In the genomic region with DNA sequence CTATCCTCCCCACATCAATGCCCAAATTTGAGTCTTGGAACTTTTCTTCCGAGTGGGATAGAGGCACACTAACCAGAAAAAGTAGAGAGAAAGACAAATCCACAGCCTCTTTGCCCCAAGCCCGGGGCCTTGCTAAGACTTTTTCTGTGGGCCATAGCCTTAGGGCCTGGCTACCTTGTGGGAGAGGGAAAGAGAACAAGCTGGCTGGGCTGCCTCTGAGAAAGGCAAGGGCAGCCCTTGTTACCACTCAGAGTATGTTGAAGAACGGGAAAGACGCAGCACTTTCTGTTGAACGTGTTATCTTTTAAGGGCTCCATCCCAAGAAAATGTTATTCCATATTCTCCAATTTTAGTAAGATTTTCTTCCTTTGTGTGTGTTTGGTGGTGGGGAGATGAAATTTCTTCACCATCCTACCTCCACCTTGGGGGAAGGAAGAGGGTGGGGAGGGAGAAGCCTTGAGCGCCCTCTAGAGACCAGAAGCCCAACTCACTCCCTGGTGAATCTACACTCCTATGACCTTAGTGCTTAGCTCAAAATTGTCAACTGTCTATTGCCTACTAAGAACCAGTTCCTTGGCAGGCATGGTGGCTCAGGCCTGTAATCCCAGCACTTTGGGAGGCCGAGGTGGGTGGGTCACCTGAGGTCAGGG, we compare ENCODE assay signal across 8 cellular contexts. TPM values are rescaled to one million over a fixed set of nuclear protein-coding genes. Genes with fewer than 3 reads are reported as not detected.
A peak's percentile ranks its signal among the peaks of the same experiment; 100 is the strongest.
DNase-seq lines count a peak whose midpoint lies in the region; ATAC-seq and TF ChIP-seq lines count a peak whose summit lies in the region.

No MANE protein-coding gene starts in this region.

- no peak overlapping the region for H3K18ac ChIP-seq in mesenchymal stem cell (ENCODE audit: low read depth in 1 of 2, low read length in 2 of 2)

- POLR2A ChIA-PET in OCI-LY7 (lab: Charles Lee): no interaction called here

- DNase-seq in AG09309 (ENCODE audit: low read depth): no peak
- DNase-seq in OCI-LY7 (ENCODE audit: low spot score): peak; percentile 46
- DNase-seq in adipocyte (ENCODE audit: low read depth): peak; percentile 49
- peak; percentile 32 for DNase-seq in mesenchymal stem cell
- DNase-seq in cerebellar nuclear complex (lab: John Stamatoyannopoulos, UW): no peak
- no peak for DNase-seq in aorta
- no peak for DNase-seq in omental fat pad (ENCODE audit: low spot score)

- no peak overlapping the region for H4K91ac ChIP-seq in mesenchymal stem cell (ENCODE audit: low read length)

- H3K9me3 ChIP-seq in OCI-LY7 (ENCODE audit: low read length) (no peaks in the 10 kb centered on the region), adipocyte (ENCODE audit: control insufficient read depth, low read length) (no peaks in the 10 kb centered on the region), mesenchymal stem cell (ENCODE audit: control insufficient read depth, low read length) (no peaks in the 10 kb centered on the region), aorta (ENCODE audit: control insufficient read depth, low read length) (no peaks in the 10 kb centered on the region)

- H2BK120ac ChIP-seq in mesenchymal stem cell (ENCODE audit: low read depth, low read length): no peak overlapping the region

- H2BK5ac ChIP-seq in mesenchymal stem cell (ENCODE audit: low read depth, low read length, poor library complexity, severe bottlenecking): no peak overlapping the region

- H3K36me3 ChIP-seq in OCI-LY7 (ENCODE audit: insufficient read depth, low read length) (peaks cover 44% of the 10 kb centered on the region), adipocyte (ENCODE audit: control insufficient read depth, insufficient read depth, low read length, severe bottlenecking) (peaks cover 3% of the 10 kb centered on the region), mesenchymal stem cell (ENCODE audit: control insufficient read depth in 1 of 2, insufficient read depth in 2 of 2, low read depth in 1 of 2, low read length in 2 of 2) (peaks cover 7 to 31% of the 10 kb centered on the region in 2 experiments), aorta (ENCODE audit: control insufficient read depth in 1 of 2, insufficient read depth in 2 of 2, low read length in 1 of 2) (no peaks in the 10 kb centered on the region)

- H3K9ac ChIP-seq in adipocyte (ENCODE audit: low read length) (no peak overlapping the region), mesenchymal stem cell (ENCODE audit: low read length) (no peak overlapping the region)

- H3K23ac ChIP-seq in mesenchymal stem cell (ENCODE audit: low read length in 2 of 2): no peak overlapping the region

- intact Hi-C loops in OCI-LY7 (cut with micrococcal nuclease; ENCODE audit: unreplicated experiment) (no loop called here), aorta (cut with DNase I) (no loop called here)

- ATAC-seq in aorta (ENCODE audit: low FRiP score): no peak
- no peak for ATAC-seq in omental fat pad (ENCODE audit: low FRiP score)

- H3K27me3 ChIP-seq in adipocyte (replicated peaks; ENCODE audit: control insufficient read depth, insufficient read depth, low read length) (no peaks in the 10 kb centered on the region), mesenchymal stem cell (ENCODE audit: control insufficient read depth in 1 of 2, insufficient read depth in 1 of 2, low read length in 2 of 2) (no peaks in the 10 kb centered on the region), aorta (ENCODE audit: control insufficient read depth in 1 of 2, insufficient read depth in 2 of 2, low read length in 1 of 2) (no peaks in the 10 kb centered on the region)

- H2AFZ ChIP-seq in OCI-LY7 (ENCODE audit: low read length) (no peak overlapping the region), mesenchymal stem cell (ENCODE audit: low read depth, low read length) (no peak overlapping the region)

- peaks cover 22% of the 10 kb centered on the region for H3K79me1 ChIP-seq in mesenchymal stem cell (replicated peaks; ENCODE audit: low read length, poor library complexity, severe bottlenecking)

- H3K4ac ChIP-seq in mesenchymal stem cell (ENCODE audit: low read depth in 1 of 2, low read length in 2 of 2): no peak overlapping the region

- WGBS in mesenchymal stem cell: 94% methylated on average over 3 of the region's 7 CpGs
- WGBS in aorta, 2 donors: 66 to 71% methylated on average over 7 of the region's 7 CpGs

- peaks cover 18% of the 10 kb centered on the region for H3K79me2 ChIP-seq in OCI-LY7 (ENCODE audit: insufficient read depth, low read depth, low read length)

- H3K4me2 ChIP-seq in OCI-LY7 (ENCODE audit: low read length): no peak overlapping the region
- no peak overlapping the region for H3K4me2 ChIP-seq in mesenchymal stem cell (ENCODE audit: low read length, poor library complexity, severe bottlenecking)

- CTCF ChIA-PET in OCI-LY7 (lab: Charles Lee; ENCODE audit: unreplicated experiment): no interaction called here

- no peak overlapping the region for H3K14ac ChIP-seq in mesenchymal stem cell (ENCODE audit: low read length in 2 of 2)

- H4K8ac ChIP-seq in mesenchymal stem cell (ENCODE audit: low read length): no peak overlapping the region

- BruUV-seq in OCI-LY7 (replicated peaks; lab: Mats Ljungman, UMichigan): no TSS peak

- no peaks in the 10 kb centered on the region; the same call in 1 of the 2 replicates for H4K20me1 ChIP-seq in OCI-LY7 (ENCODE audit: insufficient read depth, low read length)

- H3K4me1 ChIP-seq in OCI-LY7 (ENCODE audit: insufficient read depth, low read length, poor library complexity, severe bottlenecking) (peaks cover 5% of the 10 kb centered on the region), adipocyte (ENCODE audit: control insufficient read depth, insufficient read depth, low read length) (peaks cover 17% of the 10 kb centered on the region), mesenchymal stem cell (ENCODE audit: control insufficient read depth, insufficient read depth, low read depth, low read length) (peaks cover 6% of the 10 kb centered on the region), aorta (ENCODE audit: control insufficient read depth in 1 of 2, insufficient read depth in 2 of 2, low read length in 2 of 2) (no peaks in the 10 kb centered on the region)

- no peaks in the 10 kb centered on the region for H3K9me2 ChIP-seq in OCI-LY7 (ENCODE audit: insufficient read depth, low read length)

- no peak overlapping the region for H2BK12ac ChIP-seq in mesenchymal stem cell (ENCODE audit: low read length in 2 of 2)

- H2BK15ac ChIP-seq in mesenchymal stem cell (ENCODE audit: low read depth, poor library complexity, severe bottlenecking): no peak overlapping the region

- H3K27ac ChIP-seq in OCI-LY7 (ENCODE audit: low read depth, low read length, poor library complexity, severe bottlenecking): no peak overlapping the region
- H3K27ac ChIP-seq in mesenchymal stem cell (ENCODE audit: low read length, poor library complexity, severe bottlenecking): no peak overlapping the region
- H3K27ac ChIP-seq in aorta (ENCODE audit: low read depth in 1 of 2, low read length in 2 of 2): no peak overlapping the region

- H2AK5ac ChIP-seq in mesenchymal stem cell (ENCODE audit: low read length, severe bottlenecking): no peak overlapping the region

- TF ChIP-seq CTCF in AG09309 (IDR thresholded peaks at IDR 0.05; ENCODE audit: control insufficient read depth, insufficient read depth, low read depth, low read length, missing control alignments) (peak; percentile 70), GM12874 (IDR thresholded peaks at IDR 0.05; ENCODE audit: insufficient read depth, low read depth, low read length) (peak; percentile 72), OCI-LY7 (conservative IDR thresholded peaks at IDR 0.05; ENCODE audit: low read length) (peak; percentile 74), omental fat pad (IDR thresholded peaks at IDR 0.05) (no peak)

- H3K4me3 ChIP-seq in AG09309 (ENCODE audit: control insufficient read depth, low read depth, low read length) (no peak overlapping the region), OCI-LY7 (ENCODE audit: low read depth, low read length, poor library complexity, severe bottlenecking) (no peak overlapping the region), adipocyte (ENCODE audit: low read length) (no peak overlapping the region), mesenchymal stem cell (ENCODE audit: insufficient read depth in 1 of 2, low read depth in 1 of 2, low read length in 2 of 2) (no peak overlapping the region), aorta (ENCODE audit: low read length in 2 of 2) (no peak overlapping the region)

RNA-seq across cellular contexts. Expression of a gene that starts 3.9 kb away (rescaled TPM):
- 21.4 and 26.5 TPM in 2 replicates for total RNA-seq in OCI-LY7 (2014; rRNA removed; shearing (Covaris generic))
- total RNA-seq in OCI-LY7 (2022) (26.9 and 31.9 TPM in 2 replicates), aorta (10 to 100 TPM; 19.4 to 23.4 TPM), omental fat pad (10 to 100 TPM; 11.7 to 32.3 (median 16.6) TPM)
- polyA plus RNA-seq in mesenchymal stem cell (2013, experiment 1 of 2): 4.4 TPM
- polyA plus RNA-seq in mesenchymal stem cell (2013, experiment 2 of 2): 4.3 TPM
- polyA plus RNA-seq in aorta: 1 to 10 TPM; 4.9 to 9.2 TPM

Comparison
In these comparisons a context has a peak if more than half of its experiments do, and no peak if none do; other contexts are left out.
1. DNase-seq: peak in OCI-LY7 (single experiment), adipocyte (single experiment) and mesenchymal stem cell (single experiment); none in AG09309 (single experiment), cerebellar nuclear complex (0 of 2), aorta (0 of 2) and omental fat pad (single experiment).
2. CTCF ChIP-seq: peak in AG09309 (single experiment), GM12874 (single experiment) and OCI-LY7 (single experiment); none in omental fat pad (0 of 3).